Comparison of ENCODE assay signal across 26 cellular contexts in the genomic region with DNA sequence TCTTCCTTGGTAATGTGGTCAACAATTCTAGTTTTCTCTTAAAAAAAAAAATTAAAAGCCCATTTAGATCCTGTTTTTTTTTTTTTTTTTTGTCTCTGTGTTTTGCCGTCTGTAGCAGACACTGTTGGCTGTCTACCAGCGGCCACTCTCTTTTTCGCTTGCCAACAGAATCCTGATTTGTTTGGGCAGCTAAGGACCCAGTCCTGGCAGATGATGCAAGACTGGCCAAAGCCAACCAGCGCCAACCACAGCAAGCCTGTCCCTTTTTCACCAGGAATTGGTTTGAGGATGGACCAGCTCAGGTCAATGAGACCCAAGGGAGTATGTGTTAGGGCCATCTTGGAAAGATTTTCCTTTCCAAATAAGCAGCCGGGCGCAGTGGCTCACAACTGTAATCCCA. TPM values are rescaled to one million over a fixed set of nuclear protein-coding genes. Genes with fewer than 3 reads are reported as not detected.
DNase-seq lines count a peak whose midpoint lies in the region; ATAC-seq and TF ChIP-seq lines count a peak whose summit lies in the region.
"Had no signal": no experiment of that assay in that cellular context is flagged by ENCODE, and none has a peak within 500 bp of the region (broad histone marks: within the 10 kb centered on the region; RNA-seq: fewer than 3 reads in every experiment).

No MANE protein-coding gene starts in this region.

- TF ChIP-seq CTCF in GM23338 (conservative IDR thresholded peaks at IDR 0.05; ENCODE audit: low read depth in 2 of 2) (no peak), colonic mucosa (IDR thresholded peaks at IDR 0.05) (no peak)

- peaks cover 17% of the 10 kb centered on the region for H3K4me1 Mint-ChIP-seq in GM23338

- H3K4me3 Mint-ChIP-seq in GM23338, result no peak overlapping the region
- H3K4me3 Mint-ChIP-seq: CD14-positive monocyte, WTC11 had no signal

- H3K36me3 Mint-ChIP-seq in GM23338 (ENCODE audit: low read depth), result peaks cover 17% of the 10 kb centered on the region

- no peak overlapping the region for H3K9ac ChIP-seq in colonic mucosa (ENCODE audit: low read depth in 2 of 2, low read length in 2 of 2)

- ATAC-seq in GM23338, result no peak
- no peak for ATAC-seq in GM18517 (IDR thresholded peaks at IDR 0.05; ENCODE audit: unreplicated experiment)
- ATAC-seq: foreskin keratinocyte, sciatic nerve, WTC11 had no signal

- H3K79me2 ChIP-seq in GM23338 (replicated peaks; ENCODE audit: insufficient read depth), result peaks cover 40% of the 10 kb centered on the region

- intact Hi-C loops in colonic mucosa (cut with DNase I), result no loop called here

- DNase-seq in GM23338 (ENCODE audit: low spot score) (no peak), anterior cingulate cortex (lab: John Stamatoyannopoulos, UW) (peak in 45 of 58 donors; percentile 8 to 80 (median 35)), globus pallidus (ENCODE audit: low spot score) (peak; percentile 71), pons (ENCODE audit: low spot score) (peak; percentile 58), colonic mucosa (no peak)
- DNase-seq in activated T-cell treated with anti-CD3 and anti-CD28 coated beads, Interleukin-2, amount 50 U/mL, for 1 hour, result no peak
- DNase-seq: activated CD4-positive, alpha-beta T cell treated with anti-CD3 and anti-CD28 coated beads, Interleukin-2, amount 50 U/mL, for 4 hours; activated CD8-positive, alpha-beta memory T cell treated with anti-CD3 and anti-CD28 coated beads, Interleukin-2, amount 50 U/mL, for 4 hours; activated effector memory CD4-positive, alpha-beta T cell treated with Interleukin-2 at 50 U/mL for 16 hours; central memory CD4-positive, alpha-beta T cell; EL; foreskin keratinocyte; KG1; kidney; mammary epithelial cell; MV-4-11; NCI-H1694; NCI-H526 treated with DMSO at 0.1 percent for 48 hours; stimulated activated CD4-positive, alpha-beta T cell treated with anti-CD3 and anti-CD28 coated beads, Interleukin-15, amount 100 ng/mL, for 24 hours; stimulated activated CD8-positive, alpha-beta memory T cell treated with anti-CD3 and anti-CD28 coated beads, Interleukin-4, amount 100 ng/mL, for 48 hours; T-helper 9 cell had no signal

- H3K27me3 ChIP-seq in GM23338 (ENCODE audit: insufficient read depth) (no peaks in the 10 kb centered on the region), colonic mucosa (no peaks in the 10 kb centered on the region)
- H3K27me3 ChIP-seq: foreskin keratinocyte had no signal

- H3K27me3 Mint-ChIP-seq in GM23338 (ENCODE audit: insufficient read depth, low read depth, poor library complexity), result peaks cover 2% of the 10 kb centered on the region

- no peaks in the 10 kb centered on the region for H3K9me2 ChIP-seq in GM23338 (ENCODE audit: insufficient read depth)

- no peak overlapping the region for H3K4me2 ChIP-seq in GM23338

- no peaks in the 10 kb centered on the region for H3K9me3 ChIP-seq in colonic mucosa
- H3K9me3 ChIP-seq: HAP-1 had no signal

- H3K27ac ChIP-seq in GM23338 (ENCODE audit: low read depth) (peak overlapping the region; percentile 56; the same call in 1 of the 2 replicates), colonic mucosa (no peak overlapping the region)
- H3K27ac ChIP-seq: foreskin keratinocyte had no signal

- H3K4me3 ChIP-seq in GM23338 (no peak overlapping the region), colonic mucosa (no peak overlapping the region)
- H3K4me3 ChIP-seq: HAP-1 had no signal

- H3K4me1 ChIP-seq in GM23338 (ENCODE audit: insufficient read depth) (peaks cover 19% of the 10 kb centered on the region), colonic mucosa (no peaks in the 10 kb centered on the region)
- H3K4me1 ChIP-seq: foreskin keratinocyte, HAP-1 had no signal

- H3K27ac Mint-ChIP-seq in GM23338, result 0 out of 2 replicates have a peak overlapping the region, but pooled peaks have one; percentile 31

- H2AFZ ChIP-seq in GM23338, result no peak overlapping the region

- H3F3A ChIP-seq in GM23338 (replicated peaks; ENCODE audit: low read depth), result 0 out of 2 replicates have a peak, but pooled peaks cover 12% of the 10 kb centered on the region

- H3K9me3 Mint-ChIP-seq in GM23338, result no peaks in the 10 kb centered on the region
- H3K9me3 Mint-ChIP-seq: CD14-positive monocyte, WTC11 had no signal

- H4K20me1 ChIP-seq in GM23338 (replicated peaks; ENCODE audit: insufficient read depth), result peaks cover 25% of the 10 kb centered on the region

- no peaks in the 10 kb centered on the region; the same call in 1 of the 2 replicates for H3K36me3 ChIP-seq in GM23338 (ENCODE audit: insufficient read depth)
- H3K36me3 ChIP-seq in colonic mucosa, result no peaks in the 10 kb centered on the region
- H3K36me3 ChIP-seq: HAP-1 had no signal

TF ChIP-seq in GM23338, 12 proteins besides CTCF, POLR2A, EP300 and RAD21:
- TF ChIP-seq ZNF114 (CRISPR knock-in tag; IDR thresholded peaks at IDR 0.05), result no peak
- TF ChIP-seq, protein P1, sequence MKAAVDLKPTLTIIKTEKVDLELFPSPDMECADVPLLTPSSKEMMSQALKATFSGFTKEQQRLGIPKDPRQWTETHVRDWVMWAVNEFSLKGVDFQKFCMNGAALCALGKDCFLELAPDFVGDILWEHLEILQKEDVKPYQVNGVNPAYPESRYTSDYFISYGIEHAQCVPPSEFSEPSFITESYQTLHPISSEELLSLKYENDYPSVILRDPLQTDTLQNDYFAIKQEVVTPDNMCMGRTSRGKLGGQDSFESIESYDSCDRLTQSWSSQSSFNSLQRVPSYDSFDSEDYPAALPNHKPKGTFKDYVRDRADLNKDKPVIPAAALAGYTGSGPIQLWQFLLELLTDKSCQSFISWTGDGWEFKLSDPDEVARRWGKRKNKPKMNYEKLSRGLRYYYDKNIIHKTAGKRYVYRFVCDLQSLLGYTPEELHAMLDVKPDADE (IDR thresholded peaks at IDR 0.05), result no peak
- no peak for TF ChIP-seq CREB1 (CRISPR knock-in tag; IDR thresholded peaks at IDR 0.05; ENCODE audit: low read depth)
- TF ChIP-seq ZNF331 (CRISPR knock-in tag; IDR thresholded peaks at IDR 0.05; ENCODE audit: low read depth), result no peak
- no peak for TF ChIP-seq NANOG (IDR thresholded peaks at IDR 0.05; ENCODE audit: borderline replicate concordance)
- no peak for TF ChIP-seq EZH2 (IDR thresholded peaks at IDR 0.05; ENCODE audit: low read depth, unreplicated experiment)
- TF ChIP-seq EZH2phosphoT487 (IDR thresholded peaks at IDR 0.05; ENCODE audit: unreplicated experiment), result no peak

RNA-seq across cellular contexts. Expression of a gene that starts 28.2 kb away (rescaled TPM):
- 36.8 and 39.8 TPM in 2 replicates for total RNA-seq in GM23338 (2014; rRNA removed; shearing (Covaris generic))
- 12.1 and 12.3 TPM in 2 replicates for polyA plus RNA-seq in GM23338 (2016; fragmentation: Nextera tagmentation; extraction: Ambion mirVana)
- 1 to 10 TPM; 6.9 to 8.1 TPM for total RNA-seq in colonic mucosa

RNA-seq across cellular contexts. Expression of a gene that starts 43.7 kb away (rescaled TPM):
- total RNA-seq in GM23338 (2014; rRNA removed; shearing (Covaris generic)), result 4.0 and 8.0 TPM in 2 replicates
- 1.5 and 2.3 TPM in 2 replicates for polyA plus RNA-seq in GM23338 (2016; fragmentation: Nextera tagmentation; extraction: Ambion mirVana)
- 10 to 100 TPM; 31.3 to 38.8 TPM for total RNA-seq in colonic mucosa

Comparison
In these comparisons a context has a peak if more than half of its experiments do, and no peak if none do; other contexts are left out.
1. DNase-seq: peak in anterior cingulate cortex (45 of 58), globus pallidus (single experiment) and pons (single experiment); none in GM23338 (single experiment), colonic mucosa (single experiment) and activated T-cell treated with anti-CD3 and anti-CD28 coated beads, Interleukin-2, amount 50 U/mL, for 1 hour (single experiment).